In the genomic region with DNA sequence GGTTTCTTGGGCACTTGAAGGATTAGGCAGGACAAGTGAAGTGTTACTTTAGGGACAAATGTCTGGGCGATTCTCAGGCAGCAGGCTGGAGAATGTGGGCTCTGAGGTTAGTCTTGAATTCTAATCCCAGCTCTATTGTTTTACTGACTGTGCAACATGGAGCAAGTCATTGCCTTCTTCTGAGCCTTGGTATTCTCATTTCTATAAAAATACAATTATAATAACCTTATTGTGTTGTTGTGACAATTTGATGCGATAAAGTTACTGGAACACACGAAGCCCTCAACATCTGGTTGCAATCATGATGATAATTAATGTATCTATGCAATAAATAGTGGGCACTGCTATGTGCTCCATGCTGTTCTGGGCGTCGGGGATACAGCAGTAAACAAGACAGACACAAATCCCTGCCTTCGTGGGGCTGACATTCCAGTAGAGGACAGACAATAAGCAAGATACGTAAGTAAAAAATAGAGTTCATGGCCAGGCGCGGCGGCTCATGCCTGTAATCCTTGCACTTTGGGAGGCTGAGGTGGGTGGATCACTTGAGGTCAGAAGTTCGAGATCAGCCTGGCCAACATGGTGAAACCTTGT, we compare ENCODE assay signal across 17 cellular contexts.
DNase-seq lines count a peak whose midpoint lies in the region; ATAC-seq, FAIRE-seq and TF ChIP-seq lines count a peak whose summit lies in the region.
"Had no signal": no experiment of that assay in that cellular context is flagged by ENCODE, and none has a peak within 500 bp of the region (broad histone marks: within the 10 kb centered on the region; RNA-seq: fewer than 3 reads in every experiment).

No MANE protein-coding gene starts in this region.

- peaks cover 2% of the 10 kb centered on the region for H3K9me3 Mint-ChIP-seq in type B pancreatic cell
- H3K9me3 Mint-ChIP-seq in activated CD4-positive, alpha-beta memory T cell treated with anti-CD3 and anti-CD28 coated beads, Interleukin-2, amount 10 ng/mL, durations not matched to agents 7 days and 5 days, result no peaks in the 10 kb centered on the region
- H3K9me3 Mint-ChIP-seq: activated naive CD8-positive, alpha-beta T cell treated with anti-CD3 and anti-CD28 coated beads for 36 hours had no signal

- no peaks in the 10 kb centered on the region for H3K9me1 ChIP-seq in keratinocyte (ENCODE audit: control insufficient read depth, extremely low read depth, insufficient read depth, low read length)

- DNase-seq in Right ventricle myocardium inferior (ENCODE audit: missing footprints) (peak; percentile 55), Right ventricle myocardium superior (no peak), astrocyte of the hippocampus (ENCODE audit: low read depth, low spot score) (peak; percentile 64), keratinocyte (ENCODE audit: low read depth, low spot score) (no peak), type B pancreatic cell (ENCODE audit: extremely low spot score, unreplicated experiment) (no peak), posterior vena cava (ENCODE audit: low spot score) (no peak)
- no peak for DNase-seq in activated CD4-positive, alpha-beta memory T cell treated with anti-CD3 and anti-CD28 coated beads, Interleukin-2, amount 10 ng/mL, durations not matched to agents 7 days and 5 days
- DNase-seq: activated CD4-positive, CD25-positive, alpha-beta regulatory T cell treated with anti-CD3 and anti-CD28 coated beads, Interleukin-2, amount 50 U/mL, for 72 hours; activated naive CD8-positive, alpha-beta T cell treated with anti-CD3 and anti-CD28 coated beads for 36 hours; activated T-cell treated with anti-CD3 and anti-CD28 coated beads for 4 hours; left ventricle myocardium inferior had no signal

- POLR2A ChIA-PET in activated CD4-positive, alpha-beta memory T cell treated with anti-CD3 and anti-CD28 coated beads, Interleukin-2, amount 10 ng/mL, durations not matched to agents 7 days and 5 days (lab: Charles Lee), result no interaction called here

- ATAC-seq in Right ventricle myocardium inferior (no peak), Right ventricle myocardium superior (ENCODE audit: poor library complexity) (no peak), GM19397 (IDR thresholded peaks at IDR 0.05; ENCODE audit: unreplicated experiment) (no peak)

- no peaks in the 10 kb centered on the region for H3K9me3 ChIP-seq in keratinocyte (ENCODE audit: control insufficient read depth, low read depth, low read length)
- H3K9me3 ChIP-seq: MG63, neutrophil had no signal

- no peaks in the 10 kb centered on the region for H3K79me2 ChIP-seq in keratinocyte (ENCODE audit: control insufficient read depth, insufficient read depth, low read length)

- H4K20me1 ChIP-seq in keratinocyte (ENCODE audit: control insufficient read depth, extremely low read depth, insufficient read depth, low read length), result no peaks in the 10 kb centered on the region

- CTCF ChIA-PET in activated CD4-positive, alpha-beta memory T cell treated with anti-CD3 and anti-CD28 coated beads, Interleukin-2, amount 10 ng/mL, durations not matched to agents 7 days and 5 days (lab: Charles Lee), result no interaction called here

- peak overlapping the region; percentile 9 for H3K4me3 Mint-ChIP-seq in type B pancreatic cell
- no peak overlapping the region for H3K4me3 Mint-ChIP-seq in activated CD4-positive, alpha-beta memory T cell treated with anti-CD3 and anti-CD28 coated beads, Interleukin-2, amount 10 ng/mL, durations not matched to agents 7 days and 5 days
- H3K4me3 Mint-ChIP-seq: activated naive CD8-positive, alpha-beta T cell treated with anti-CD3 and anti-CD28 coated beads for 36 hours had no signal

- FAIRE-seq in keratinocyte (lab: Jason Lieb, UNC), result no peak
- FAIRE-seq: A204.1, D721Med, H54 had no signal

- peak overlapping the region; percentile 80 for H2AFZ ChIP-seq in keratinocyte (ENCODE audit: control insufficient read depth, low read length)

- H3K27me3 Mint-ChIP-seq in type B pancreatic cell, result no peaks in the 10 kb centered on the region
- H3K27me3 Mint-ChIP-seq in activated CD4-positive, alpha-beta memory T cell treated with anti-CD3 and anti-CD28 coated beads, Interleukin-2, amount 10 ng/mL, durations not matched to agents 7 days and 5 days, result peaks cover 2% of the 10 kb centered on the region

- no peaks in the 10 kb centered on the region for H3K36me3 Mint-ChIP-seq in type B pancreatic cell
- H3K36me3 Mint-ChIP-seq in activated CD4-positive, alpha-beta memory T cell treated with anti-CD3 and anti-CD28 coated beads, Interleukin-2, amount 10 ng/mL, durations not matched to agents 7 days and 5 days (ENCODE audit: low read depth), result no peaks in the 10 kb centered on the region
- H3K36me3 Mint-ChIP-seq: activated naive CD8-positive, alpha-beta T cell treated with anti-CD3 and anti-CD28 coated beads for 36 hours had no signal

- H3K36me3 ChIP-seq in keratinocyte (ENCODE audit: control insufficient read depth in 2 of 2, extremely low read depth in 1 of 2, insufficient read depth in 2 of 2, low read length in 2 of 2), result no peaks in the 10 kb centered on the region
- H3K36me3 ChIP-seq: left ventricle myocardium inferior, MG63, neutrophil had no signal

- peaks cover 11% of the 10 kb centered on the region for H3K4me1 ChIP-seq in keratinocyte (ENCODE audit: control insufficient read depth, extremely low read depth, insufficient read depth, low read length)

- peak overlapping the region; percentile 59 for H3K4me2 ChIP-seq in keratinocyte (ENCODE audit: control insufficient read depth, extremely low read depth, insufficient read depth, low read depth, low read length)

- intact Hi-C loops in Right ventricle myocardium inferior (cut with DNase I), result no loop called here
- intact Hi-C loops in Right ventricle myocardium superior (cut with DNase I), result no loop called here
- intact Hi-C loops in posterior vena cava (cut with DNase I), result no loop called here

- peak overlapping the region; percentile 59 for H3K27ac Mint-ChIP-seq in type B pancreatic cell
- H3K27ac Mint-ChIP-seq in activated CD4-positive, alpha-beta memory T cell treated with anti-CD3 and anti-CD28 coated beads, Interleukin-2, amount 10 ng/mL, durations not matched to agents 7 days and 5 days, result no peak overlapping the region
- H3K27ac Mint-ChIP-seq: activated naive CD8-positive, alpha-beta T cell treated with anti-CD3 and anti-CD28 coated beads for 36 hours had no signal

- H3K9ac ChIP-seq in keratinocyte (ENCODE audit: control insufficient read depth, extremely low read depth, insufficient read depth, low read length), result peak overlapping the region; percentile 30

- no peaks in the 10 kb centered on the region for H3K27me3 ChIP-seq in keratinocyte (ENCODE audit: control insufficient read depth, extremely low read depth, insufficient read depth, low read length)
- H3K27me3 ChIP-seq: MG63 had no signal

- TF ChIP-seq CTCF in keratinocyte (optimal IDR thresholded peaks at IDR 0.05 in 1 of 3, IDR thresholded peaks at IDR 0.05 in 1 of 3, conservative IDR thresholded peaks at IDR 0.05 in 1 of 3; ENCODE audit: extremely low read depth in 1 of 3, insufficient read depth in 2 of 3, low read length in 3 of 3) (no peak), type B pancreatic cell (conservative IDR thresholded peaks at IDR 0.05) (no peak)

- H3K4me3 ChIP-seq in keratinocyte (ENCODE audit: control insufficient read depth in 2 of 3, extremely low read depth in 1 of 3, insufficient read depth in 2 of 3, low read depth in 1 of 3, low read length in 3 of 3), result no peak overlapping the region
- H3K4me3 ChIP-seq: left ventricle myocardium inferior, MG63 had no signal

- dilution Hi-C loops in keratinocyte (cut with MboI; ENCODE audit: extremely low pct_ligation_motif_present, low sequenced_read_pairs), result no loop called here

- H3K4me1 Mint-ChIP-seq in type B pancreatic cell (ENCODE audit: unreplicated experiment), result peaks cover 44% of the 10 kb centered on the region
- H3K4me1 Mint-ChIP-seq in activated CD4-positive, alpha-beta memory T cell treated with anti-CD3 and anti-CD28 coated beads, Interleukin-2, amount 10 ng/mL, durations not matched to agents 7 days and 5 days, result peaks cover 10% of the 10 kb centered on the region

- H3K27ac ChIP-seq in keratinocyte (ENCODE audit: control insufficient read depth, insufficient read depth, low read length), result no peak overlapping the region
- H3K27ac ChIP-seq: left ventricle myocardium inferior, neutrophil had no signal

Comparison
In these comparisons a context has a peak if more than half of its experiments do, and no peak if none do; other contexts are left out.
1. DNase-seq: peak in Right ventricle myocardium inferior (single experiment) and astrocyte of the hippocampus (single experiment); none in Right ventricle myocardium superior (single experiment), keratinocyte (single experiment), type B pancreatic cell (single experiment), posterior vena cava (single experiment) and activated CD4-positive, alpha-beta memory T cell treated with anti-CD3 and anti-CD28 coated beads, Interleukin-2, amount 10 ng/mL, durations not matched to agents 7 days and 5 days (single experiment).